2 cellular contexts compared by ENCODE assay signal in genomic region chr19:35059799-35060091, GRCh38.
TF ChIP-seq lines count a peak whose summit lies in the region.

No MANE protein-coding gene starts in this region.

TF ChIP-seq in HepG2, 621 proteins besides CTCF, POLR2A, EP300 and RAD21:
- TF ChIP-seq MTA1 (CRISPR knock-in tag; IDR thresholded peaks at IDR 0.05; ENCODE audit: borderline replicate concordance) (no peak), LRRFIP1 (CRISPR knock-in tag; conservative IDR thresholded peaks at IDR 0.05) (no peak), ZNF230 (CRISPR knock-in tag; IDR thresholded peaks at IDR 0.05) (no peak), ZNF18 (CRISPR knock-in tag; IDR thresholded peaks at IDR 0.05; ENCODE audit: insufficient replicate concordance) (no peak), AGO2 (optimal IDR thresholded peaks at IDR 0.05; ENCODE audit: low read depth, low read length) (peak; percentile 93), BRCA1 (CRISPR knock-in tag; IDR thresholded peaks at IDR 0.05) (no peak), ZMYM4 (CRISPR knock-in tag; IDR thresholded peaks at IDR 0.05) (no peak), RBFOX2 (IDR thresholded peaks at IDR 0.05; ENCODE audit: low read depth, low read length) (0 out of 2 replicates have a peak, but pooled peaks have one; percentile 26), PCBP1 (IDR thresholded peaks at IDR 0.05; ENCODE audit: borderline replicate concordance, low read depth, low read length) (0 out of 2 replicates have a peak, but pooled peaks have one; percentile 28), ZNF12 (CRISPR knock-in tag; IDR thresholded peaks at IDR 0.05) (no peak), ZBTB3 (CRISPR knock-in tag; IDR thresholded peaks at IDR 0.05; ENCODE audit: borderline replicate concordance, low read depth) (no peak), MAFK (conservative IDR thresholded peaks at IDR 0.05 in 1 of 2, IDR thresholded peaks at IDR 0.05 in 1 of 2; ENCODE audit: low read length in 2 of 2) (no peak), THAP9 (CRISPR knock-in tag; IDR thresholded peaks at IDR 0.05; ENCODE audit: borderline replicate concordance) (no peak), THRA (CRISPR knock-in tag; IDR thresholded peaks at IDR 0.05; ENCODE audit: borderline replicate concordance) (no peak)

TF ChIP-seq in SK-N-SH, 30 proteins besides CTCF, POLR2A, EP300 and RAD21:
- TF ChIP-seq MEF2A (IDR thresholded peaks at IDR 0.05; ENCODE audit: borderline replicate concordance, low read depth) (no peak), FOSL2 (IDR thresholded peaks at IDR 0.05; ENCODE audit: borderline replicate concordance, low read depth) (no peak), GATA2 (CRISPR knock-in tag; IDR thresholded peaks at IDR 0.05) (no peak), ELF1 (IDR thresholded peaks at IDR 0.05) (no peak), POLR2AphosphoS5 (IDR thresholded peaks at IDR 0.05; ENCODE audit: low read depth, low read length) (no peak), RFX5 (IDR thresholded peaks at IDR 0.05; ENCODE audit: low read length) (no peak), RXRA (IDR thresholded peaks at IDR 0.05; ENCODE audit: borderline replicate concordance, low read depth) (no peak), MAX (IDR thresholded peaks at IDR 0.05; ENCODE audit: low read depth) (no peak), JUND (IDR thresholded peaks at IDR 0.05) (no peak), USF1 (IDR thresholded peaks at IDR 0.05; ENCODE audit: borderline replicate concordance, low read depth) (no peak)
